ENCODE assay signal across 8 cellular contexts in genomic region chr12:54306925-54307731, GRCh38. TPM values are rescaled to one million over a fixed set of nuclear protein-coding genes. Genes with fewer than 3 reads are reported as not detected.
DNase-seq lines count a peak whose midpoint lies in the region; ATAC-seq and TF ChIP-seq lines count a peak whose summit lies in the region.

No MANE protein-coding gene starts in this region.

- peaks cover 33% of the 10 kb centered on the region for H3K4me1 Mint-ChIP-seq in activated CD4-positive, alpha-beta memory T cell treated with anti-CD3 and anti-CD28 coated beads, Interleukin-2, amount 10 ng/mL, durations not matched to agents 7 days and 5 days

- H3K4me3 Mint-ChIP-seq in activated CD4-positive, alpha-beta memory T cell treated with anti-CD3 and anti-CD28 coated beads, Interleukin-2, amount 10 ng/mL, durations not matched to agents 7 days and 5 days, result no peak overlapping the region

- no peaks in the 10 kb centered on the region for H4K20me1 ChIP-seq in Loucy (ENCODE audit: insufficient read depth, low read length, poor library complexity, severe bottlenecking)

- no peaks in the 10 kb centered on the region for H3K9me2 ChIP-seq in Loucy (replicated peaks; ENCODE audit: low read depth, low read length)

- peak overlapping the region; percentile 72 for H3K4me2 ChIP-seq in Loucy (ENCODE audit: low read depth, low read length, poor library complexity, severe bottlenecking)

- TF ChIP-seq CTCF in BE2C (IDR thresholded peaks at IDR 0.05; ENCODE audit: low read depth, low read length) (no peak), Loucy (conservative IDR thresholded peaks at IDR 0.05; ENCODE audit: low read length) (no peak)

- CTCF ChIA-PET in activated CD4-positive, alpha-beta memory T cell treated with anti-CD3 and anti-CD28 coated beads, Interleukin-2, amount 10 ng/mL, durations not matched to agents 7 days and 5 days (lab: Charles Lee), result interaction anchor here (0.7 to 6.9 kb wide), 11 partner anchors 13 to 1244 kb away, joined by 3 to 49 read pairs (median 5); partner anchors contain the start of gene COPZ1

- no peaks in the 10 kb centered on the region for H3K36me3 ChIP-seq in BE2C
- H3K36me3 ChIP-seq in Loucy (ENCODE audit: insufficient read depth, low read length), result no peaks in the 10 kb centered on the region

- H3K36me3 Mint-ChIP-seq in activated CD4-positive, alpha-beta memory T cell treated with anti-CD3 and anti-CD28 coated beads, Interleukin-2, amount 10 ng/mL, durations not matched to agents 7 days and 5 days (ENCODE audit: low read depth), result no peaks in the 10 kb centered on the region

- no peaks in the 10 kb centered on the region for H3K9me3 Mint-ChIP-seq in activated CD4-positive, alpha-beta memory T cell treated with anti-CD3 and anti-CD28 coated beads, Interleukin-2, amount 10 ng/mL, durations not matched to agents 7 days and 5 days

- no peak for ATAC-seq in GM21528 (IDR thresholded peaks at IDR 0.05; ENCODE audit: low FRiP score, unreplicated experiment)
- no peak for ATAC-seq in GM18909 (IDR thresholded peaks at IDR 0.05; ENCODE audit: poor library complexity, unreplicated experiment)
- no peak for ATAC-seq in HG02678 (IDR thresholded peaks at IDR 0.05; ENCODE audit: unreplicated experiment)

- peak overlapping the region; percentile 57 for H3K9ac ChIP-seq in Loucy (ENCODE audit: low read depth, low read length, poor library complexity, severe bottlenecking)

- H3K4me3 ChIP-seq in BE2C (ENCODE audit: low read depth, low read length) (no peak overlapping the region), Loucy (ENCODE audit: low read length, poor library complexity, severe bottlenecking) (peak overlapping the region; percentile 46)

- H3K27me3 ChIP-seq in BE2C, result no peaks in the 10 kb centered on the region
- no peaks in the 10 kb centered on the region for H3K27me3 ChIP-seq in Loucy (ENCODE audit: insufficient read depth, low read length, poor library complexity, severe bottlenecking)

- no peak overlapping the region for H2AFZ ChIP-seq in Loucy (ENCODE audit: low read length)

- H3K4me1 ChIP-seq in BE2C, result peaks cover 14% of the 10 kb centered on the region
- H3K4me1 ChIP-seq in Loucy (ENCODE audit: insufficient read depth, low read length, poor library complexity, severe bottlenecking), result peaks cover 49% of the 10 kb centered on the region

- DNase-seq in BE2C, result peak; percentile 91
- DNase-seq in activated CD4-positive, alpha-beta memory T cell treated with anti-CD3 and anti-CD28 coated beads, Interleukin-2, amount 10 ng/mL, durations not matched to agents 7 days and 5 days, result peak; percentile 56
- peak; percentile 58 for DNase-seq in islet precursor cell
- DNase-seq in NCI-H510A (lab: John Stamatoyannopoulos, UW), result no peak

- H3K9me3 ChIP-seq in BE2C, result no peaks in the 10 kb centered on the region
- no peaks in the 10 kb centered on the region for H3K9me3 ChIP-seq in Loucy (ENCODE audit: insufficient read depth, low read depth, low read length)

- POLR2A ChIA-PET in activated CD4-positive, alpha-beta memory T cell treated with anti-CD3 and anti-CD28 coated beads, Interleukin-2, amount 10 ng/mL, durations not matched to agents 7 days and 5 days (lab: Charles Lee), result interaction anchor here (1.1 to 2.6 kb wide), 5 partner anchors 17 to 27 kb away, joined by 3 to 12 read pairs (median 6); partner anchors contain the start of gene CBX5

- H3K79me2 ChIP-seq in Loucy (ENCODE audit: insufficient read depth, low read length), result peaks cover 10% of the 10 kb centered on the region

- peaks cover 30% of the 10 kb centered on the region for H3K27me3 Mint-ChIP-seq in activated CD4-positive, alpha-beta memory T cell treated with anti-CD3 and anti-CD28 coated beads, Interleukin-2, amount 10 ng/mL, durations not matched to agents 7 days and 5 days

- peak overlapping the region; percentile 29 for H3K27ac Mint-ChIP-seq in activated CD4-positive, alpha-beta memory T cell treated with anti-CD3 and anti-CD28 coated beads, Interleukin-2, amount 10 ng/mL, durations not matched to agents 7 days and 5 days

- H3F3A ChIP-seq in Loucy (ENCODE audit: low read depth), result peaks cover 11% of the 10 kb centered on the region; the same call in 1 of the 2 replicates

RNA-seq across cellular contexts. Expression of gene NFE2, which starts 6.3 kb away (rescaled TPM):
- polyA plus RNA-seq in BE2C (2012; ENCODE audit: insufficient read depth, insufficient read length, low read depth), result 0.97 TPM
- total RNA-seq in activated CD4-positive, alpha-beta memory T cell treated with anti-CD3 and anti-CD28 coated beads, Interleukin-2, amount 10 ng/mL, durations not matched to agents 7 days and 5 days, result under 1 TPM in 1 of 2 experiments, not detected in 1; 0.20 TPM

RNA-seq across cellular contexts. Expression of gene COPZ1, which starts 17.8 kb away (rescaled TPM):
- 156 TPM for polyA plus RNA-seq in BE2C (2012; ENCODE audit: insufficient read depth, insufficient read length, low read depth)
- total RNA-seq in activated CD4-positive, alpha-beta memory T cell treated with anti-CD3 and anti-CD28 coated beads, Interleukin-2, amount 10 ng/mL, durations not matched to agents 7 days and 5 days, result 100 to 1,000 TPM; 126 to 130 TPM

RNA-seq across cellular contexts. Expression of gene HNRNPA1, which starts 26.6 kb away (rescaled TPM):
- 1,163 TPM for polyA plus RNA-seq in BE2C (2012; ENCODE audit: insufficient read depth, insufficient read length, low read depth)
- total RNA-seq in activated CD4-positive, alpha-beta memory T cell treated with anti-CD3 and anti-CD28 coated beads, Interleukin-2, amount 10 ng/mL, durations not matched to agents 7 days and 5 days, result 1,000 to 10,000 TPM; 1,361 to 1,363 TPM

RNA-seq across cellular contexts. Expression of gene CBX5, which starts 27.2 kb away (rescaled TPM):
- polyA plus RNA-seq in BE2C (2012; ENCODE audit: insufficient read depth, insufficient read length, low read depth), result 30.1 TPM
- total RNA-seq in activated CD4-positive, alpha-beta memory T cell treated with anti-CD3 and anti-CD28 coated beads, Interleukin-2, amount 10 ng/mL, durations not matched to agents 7 days and 5 days, result 100 to 1,000 TPM; 103 to 106 TPM

RNA-seq across cellular contexts. Expression of gene GPR84, which starts 57.2 kb away (rescaled TPM):
- not detected for polyA plus RNA-seq in BE2C (2012; ENCODE audit: insufficient read depth, insufficient read length, low read depth)
- total RNA-seq in activated CD4-positive, alpha-beta memory T cell treated with anti-CD3 and anti-CD28 coated beads, Interleukin-2, amount 10 ng/mL, durations not matched to agents 7 days and 5 days, result under 1 TPM; 0.18 to 0.25 TPM
